In genomic region chr11:114551060-114551459, GRCh38 we compare ENCODE assay signal across 2 cellular contexts.
TF ChIP-seq lines count a peak whose summit lies in the region.

No MANE protein-coding gene starts in this region.

TF ChIP-seq in A549, 52 proteins besides CTCF, POLR2A, EP300 and RAD21:
- TF ChIP-seq HEYL (CRISPR knock-in tag; IDR thresholded peaks at IDR 0.05) (no peak), REST (IDR thresholded peaks at IDR 0.05) (no peak), ZSCAN20 (CRISPR knock-in tag; IDR thresholded peaks at IDR 0.05) (no peak), TFCP2L1 (CRISPR knock-in tag; IDR thresholded peaks at IDR 0.05) (no peak), RARB (CRISPR knock-in tag; IDR thresholded peaks at IDR 0.05) (no peak), CBX2 (IDR thresholded peaks at IDR 0.05; ENCODE audit: borderline replicate concordance, low read depth) (no peak), PHF8 (IDR thresholded peaks at IDR 0.05; ENCODE audit: borderline replicate concordance, low read depth) (no peak)

TF ChIP-seq in H1, 55 proteins besides CTCF, POLR2A, EP300 and RAD21:
- TF ChIP-seq NRF1 (IDR thresholded peaks at IDR 0.05; ENCODE audit: low read depth, low read length) (no peak), PHF8 (conservative IDR thresholded peaks at IDR 0.05; ENCODE audit: low read depth, low read length) (no peak), TCF12 (IDR thresholded peaks at IDR 0.05; ENCODE audit: low read depth, low read length) (no peak), SUZ12 (IDR thresholded peaks at IDR 0.05; ENCODE audit: low read length) (no peak), GABPA (IDR thresholded peaks at IDR 0.05; ENCODE audit: borderline replicate concordance, insufficient read depth, low read length) (no peak), CHD1 (IDR thresholded peaks at IDR 0.05; ENCODE audit: low read depth, low read length) (no peak), NANOG (IDR thresholded peaks at IDR 0.05; ENCODE audit: insufficient read depth, low read depth, low read length, poor library complexity, severe bottlenecking) (no peak), YY1 (IDR thresholded peaks at IDR 0.05; ENCODE audit: low read depth, low read length) (no peak), BRCA1 (IDR thresholded peaks at IDR 0.05; ENCODE audit: low read depth, low read length) (no peak), CBX8 (IDR thresholded peaks at IDR 0.05; ENCODE audit: borderline replicate concordance, low read depth, low read length) (no peak), BCL11A (IDR thresholded peaks at IDR 0.05; ENCODE audit: low read depth in 2 of 2, low read length in 2 of 2) (no peak), TBP (IDR thresholded peaks at IDR 0.05; ENCODE audit: low read depth, low read length) (no peak), EGR1 (IDR thresholded peaks at IDR 0.05; ENCODE audit: borderline replicate concordance, low read depth, low read length) (no peak), MAFK (IDR thresholded peaks at IDR 0.05; ENCODE audit: low read depth, low read length) (no peak), CEBPB (IDR thresholded peaks at IDR 0.05; ENCODE audit: low read depth, low read length) (no peak)
TF ChIP-seq in H1: peak in this region for 0.
